Comparison of ENCODE assay signal across 22 cellular contexts in genomic region chr5:6490693-6491092, GRCh38. TPM values are rescaled to one million over a fixed set of nuclear protein-coding genes. Genes with fewer than 3 reads are reported as not detected.
DNase-seq lines count a peak whose midpoint lies in the region; ATAC-seq and TF ChIP-seq lines count a peak whose summit lies in the region.
"Had no signal": no experiment of that assay in that cellular context is flagged by ENCODE, and none has a peak within 500 bp of the region (broad histone marks: within the 10 kb centered on the region; RNA-seq: fewer than 3 reads in every experiment).

No MANE protein-coding gene starts in this region.

- H3K27ac Mint-ChIP-seq in GM23338, result no peak overlapping the region
- no peak overlapping the region for H3K27ac Mint-ChIP-seq in effector memory CD8-positive, alpha-beta T cell

- H3K27ac ChIP-seq in GM23338 (ENCODE audit: low read depth), result no peak overlapping the region
- H3K27ac ChIP-seq in PC-3 (ENCODE audit: low read length), result no peak overlapping the region
- no peak overlapping the region for H3K27ac ChIP-seq in stomach
- no peak overlapping the region for H3K27ac ChIP-seq in testis
- H3K27ac ChIP-seq: Peyer's patch, SJSA1 had no signal

- no peak overlapping the region for H3K9ac ChIP-seq in PC-3 (ENCODE audit: low read length)

- H3K4me3 ChIP-seq in GM23338 (no peak overlapping the region), PC-3 (ENCODE audit: low read length) (no peak overlapping the region), stomach (no peak overlapping the region), testis (no peak overlapping the region)
- H3K4me3 ChIP-seq: Peyer's patch, SJSA1 had no signal

- WGBS in stomach, 5 donors, result 43 to 53% (median 49%) methylated on average over 3 of the region's 3 CpGs
- 53 to 63% methylated on average over 3 of the region's 3 CpGs for WGBS in testis, 2 donors

- H3K27me3 Mint-ChIP-seq in GM23338 (ENCODE audit: insufficient read depth, low read depth, poor library complexity), result peaks cover 9% of the 10 kb centered on the region
- peaks cover 23 to 81% of the 10 kb centered on the region in 2 donors for H3K27me3 Mint-ChIP-seq in effector memory CD8-positive, alpha-beta T cell

- no peak overlapping the region for H2AFZ ChIP-seq in GM23338
- H2AFZ ChIP-seq in PC-3 (ENCODE audit: low read length), result no peak overlapping the region

- no peaks in the 10 kb centered on the region for H3K36me3 ChIP-seq in GM23338 (ENCODE audit: insufficient read depth)
- H3K36me3 ChIP-seq in PC-3 (ENCODE audit: low read depth, low read length), result no peaks in the 10 kb centered on the region
- H3K36me3 ChIP-seq in stomach, result peaks cover 0 to 12% (median 4%) of the 10 kb centered on the region in 4 donors
- H3K36me3 ChIP-seq in testis (ENCODE audit: low read depth, missing control alignments), result no peaks in the 10 kb centered on the region
- H3K36me3 ChIP-seq: BE2C, Peyer's patch, SJSA1 had no signal

- POLR2A ChIA-PET in PC-3 (lab: Charles Lee; ENCODE audit: unreplicated experiment), result no interaction called here

- peak; percentile 27; the same call in 1 of the 3 replicates for ATAC-seq in GM23338
- ATAC-seq in PC-3, result no peak
- no peak for ATAC-seq in effector memory CD8-positive, alpha-beta T cell (replicated peaks)
- ATAC-seq in HG03025 (IDR thresholded peaks at IDR 0.05; ENCODE audit: low FRiP score, unreplicated experiment), result no peak

- H3K4me3 Mint-ChIP-seq in GM23338, result no peak overlapping the region
- H3K4me3 Mint-ChIP-seq in effector memory CD8-positive, alpha-beta T cell, result no peak overlapping the region

- intact Hi-C loops in PC-3 (cut with micrococcal nuclease) (no loop called here), stomach (cut with DNase I; ENCODE audit: low total_unique reads) (no loop called here), testis (cut with DNase I; ENCODE audit: low total_unique reads) (no loop called here)

- H3K4me1 ChIP-seq in GM23338 (ENCODE audit: insufficient read depth) (peaks cover 8% of the 10 kb centered on the region), PC-3 (ENCODE audit: insufficient read depth, low read length) (peaks cover 23% of the 10 kb centered on the region), stomach (peaks cover 0 to 15% (median 6%) of the 10 kb centered on the region in 4 donors), testis (no peaks in the 10 kb centered on the region)
- H3K4me1 ChIP-seq: BE2C, Peyer's patch, SJSA1 had no signal

- H3K9me3 Mint-ChIP-seq in GM23338, result no peaks in the 10 kb centered on the region
- H3K9me3 Mint-ChIP-seq in effector memory CD8-positive, alpha-beta T cell, result no peaks in the 10 kb centered on the region

- H4K20me1 ChIP-seq in GM23338 (replicated peaks; ENCODE audit: insufficient read depth) (no peaks in the 10 kb centered on the region), PC-3 (ENCODE audit: low read length) (no peaks in the 10 kb centered on the region)

- H3K9me3 ChIP-seq in PC-3 (ENCODE audit: low read length), result no peaks in the 10 kb centered on the region
- H3K9me3 ChIP-seq in stomach, result no peaks in the 10 kb centered on the region
- H3K9me3 ChIP-seq in testis, result no peaks in the 10 kb centered on the region
- H3K9me3 ChIP-seq: BE2C, Peyer's patch, SJSA1 had no signal

- H3F3A ChIP-seq in GM23338 (replicated peaks; ENCODE audit: low read depth) (no peaks in the 10 kb centered on the region), PC-3 (ENCODE audit: low read length, unreplicated experiment) (no peaks in the 10 kb centered on the region)

- TF ChIP-seq POLR2A in stomach (IDR thresholded peaks at IDR 0.05) (no peak), testis (IDR thresholded peaks at IDR 0.05) (no peak)

- no TSS peak for BruUV-seq in PC-3 (replicated peaks; lab: Mats Ljungman, UMichigan)

- H3K79me2 ChIP-seq in GM23338 (replicated peaks; ENCODE audit: insufficient read depth) (no peaks in the 10 kb centered on the region), PC-3 (ENCODE audit: low read length) (no peaks in the 10 kb centered on the region)

- H3K36me3 Mint-ChIP-seq in GM23338 (ENCODE audit: low read depth), result no peaks in the 10 kb centered on the region
- H3K36me3 Mint-ChIP-seq in effector memory CD8-positive, alpha-beta T cell (ENCODE audit: insufficient read depth), result no peaks in the 10 kb centered on the region

- no peaks in the 10 kb centered on the region for H3K27me3 ChIP-seq in GM23338 (ENCODE audit: insufficient read depth)
- no peaks in the 10 kb centered on the region for H3K27me3 ChIP-seq in PC-3 (ENCODE audit: low read length)
- peaks cover 0 to 4% (median 0%) of the 10 kb centered on the region in 3 donors for H3K27me3 ChIP-seq in stomach
- H3K27me3 ChIP-seq in testis, result no peaks in the 10 kb centered on the region
- H3K27me3 ChIP-seq: BE2C, Peyer's patch, SJSA1 had no signal

- no peak overlapping the region for H3K4me2 ChIP-seq in GM23338
- no peak overlapping the region for H3K4me2 ChIP-seq in PC-3 (ENCODE audit: low read length)

- no peak for TF ChIP-seq CTCF in GM23338 (conservative IDR thresholded peaks at IDR 0.05; ENCODE audit: low read depth in 2 of 2)
- no peak for TF ChIP-seq CTCF in PC-3 (conservative IDR thresholded peaks at IDR 0.05; ENCODE audit: low read depth, low read length)
- TF ChIP-seq CTCF in stomach (IDR thresholded peaks at IDR 0.05), result no peak
- no peak for TF ChIP-seq CTCF in testis (IDR thresholded peaks at IDR 0.05)

- DNase-seq in GM23338 (ENCODE audit: low spot score) (no peak), PC-3 (peak; percentile 22), foreskin melanocyte (peak; percentile 56), stomach (peak; percentile 11), testis (no peak)
- DNase-seq in effector memory CD8-positive, alpha-beta T cell, result no peak
- DNase-seq: BE2C; DMS53; HCEC 1CT; Karpas-422; NCI-H1417; NCI-H1694 treated with DMSO at 0.1 percent for 48 hours; NCI-H2081 treated with DMSO at 0.1 percent for 48 hours; NCI-H2171 treated with DMSO at 0.1 percent for 48 hours; NCI-H748 treated with DMSO at 0.1 percent for 48 hours; NK-92 treated with Interleukin-12 subunit alpha and Interleukin-12 subunit beta, amount 100 ng/mL, for 24 hours; Peyer's patch; SW 1271; T-helper 2 cell had no signal

- peaks cover 15% of the 10 kb centered on the region for H3K4me1 Mint-ChIP-seq in GM23338
- no peaks in the 10 kb centered on the region for H3K4me1 Mint-ChIP-seq in effector memory CD8-positive, alpha-beta T cell (ENCODE audit: low read depth in 2 of 2)

- TF ChIP-seq EP300 in stomach (IDR thresholded peaks at IDR 0.05), result no peak

- CTCF ChIA-PET in PC-3 (lab: Charles Lee), result no interaction called here

- no peaks in the 10 kb centered on the region for H3K9me2 ChIP-seq in GM23338 (ENCODE audit: insufficient read depth)
- H3K9me2 ChIP-seq in PC-3 (replicated peaks; ENCODE audit: low read length), result no peaks in the 10 kb centered on the region

TF ChIP-seq in GM23338, 12 proteins besides CTCF, POLR2A, EP300 and RAD21 (continues in another document):
- TF ChIP-seq POLR2AphosphoS5 (IDR thresholded peaks at IDR 0.05; ENCODE audit: low read depth), result no peak
- no peak for TF ChIP-seq JUNB (IDR thresholded peaks at IDR 0.05; ENCODE audit: unreplicated experiment)
- no peak for TF ChIP-seq ZNF114 (CRISPR knock-in tag; IDR thresholded peaks at IDR 0.05)
- no peak for TF ChIP-seq EZH2phosphoT487 (IDR thresholded peaks at IDR 0.05; ENCODE audit: unreplicated experiment)
- no peak for TF ChIP-seq ETS1 (IDR thresholded peaks at IDR 0.05)
- no peak for TF ChIP-seq STAT1 (IDR thresholded peaks at IDR 0.05; ENCODE audit: unreplicated experiment)
- no peak for TF ChIP-seq ZNF331 (CRISPR knock-in tag; IDR thresholded peaks at IDR 0.05; ENCODE audit: low read depth)
- TF ChIP-seq REST (IDR thresholded peaks at IDR 0.05; ENCODE audit: unreplicated experiment), result no peak
- no peak for TF ChIP-seq EZH2 (IDR thresholded peaks at IDR 0.05; ENCODE audit: low read depth, unreplicated experiment)

RNA-seq across cellular contexts. Expression of gene UBE2QL1, which starts 42.0 kb away (rescaled TPM):
- 0.82 and 0.83 TPM in 2 replicates for total RNA-seq in GM23338 (2014; rRNA removed; shearing (Covaris generic))
- 0.40 and 0.43 TPM in 2 replicates for polyA plus RNA-seq in GM23338 (2016; fragmentation: Nextera tagmentation; extraction: Ambion mirVana)
- total RNA-seq in PC-3 (2014; rRNA removed), result 7.4 and 8.8 TPM in 2 replicates
- total RNA-seq in stomach, result 1 to 10 TPM in 1 of 5 donors, under 1 TPM in 3, not detected in 1; 0.58 to 6.1 (median 0.91) TPM
- polyA plus RNA-seq in stomach, result 1 to 10 TPM in 2 of 3 donors, under 1 TPM in 1; 0.95 to 2.7 (median 2.3) TPM
- total RNA-seq in testis, result 1 to 10 TPM; 1.9 to 3.2 TPM
- polyA plus RNA-seq in testis (ENCODE audit: insufficient read depth, low read depth, low replicate concordance), result 2.0 TPM
- total RNA-seq: MCF 10A, SJSA1 had no signal

Comparison
In these comparisons a context has a peak if more than half of its experiments do, and no peak if none do; other contexts are left out.
1. DNase-seq: peak in PC-3 (single experiment), foreskin melanocyte (single experiment) and stomach (single experiment); none in GM23338 (single experiment), effector memory CD8-positive, alpha-beta T cell (0 of 3) and testis (single experiment).